Comparison of ENCODE assay signal across 17 cellular contexts in genomic region chr5:157259699-157260098, GRCh38.
"Had no signal": no experiment of that assay in that cellular context is flagged by ENCODE, and none has a peak within 500 bp of the region (broad histone marks: within the 10 kb centered on the region; RNA-seq: fewer than 3 reads in every experiment).

No MANE protein-coding gene starts in this region.

- H3K4me1 Mint-ChIP-seq: mesothelial cell of epicardium had no signal

- H3K27me3 Mint-ChIP-seq: stimulated activated memory B cell treated with anti-CD40 and anti-IgM and Interleukin-4, amounts not matched to agents 10 μg/mL and 1 μg/mL and 100 μg/mL, for 72 hours had no signal

- H3K27ac Mint-ChIP-seq: mesothelial cell of epicardium; stimulated activated memory B cell treated with anti-CD40 and anti-IgM and Interleukin-4, amounts not matched to agents 10 μg/mL and 1 μg/mL and 100 μg/mL, for 72 hours; T-helper 2 cell treated with Interferon-gamma antibody and Interleukin-4, amounts not matched to agents 5 μg/mL and 100 μg/mL, for 36 hours had no signal

- H3K9me3 ChIP-seq: adrenal gland, gastrocnemius medialis, lower lobe of right lung, ovary, SJSA1, tibial artery had no signal

- ATAC-seq: gastrocnemius medialis; left colon; lower lobe of right lung; stimulated activated memory B cell treated with anti-CD40 and anti-IgM and Interleukin-4, amounts not matched to agents 10 μg/mL and 1 μg/mL and 100 μg/mL, for 72 hours had no signal

- H3K4me1 ChIP-seq: adrenal gland, gastrocnemius medialis, SJSA1, tibial artery had no signal

- H3K4me3 Mint-ChIP-seq: mesothelial cell of epicardium; stimulated activated memory B cell treated with anti-CD40 and anti-IgM and Interleukin-4, amounts not matched to agents 10 μg/mL and 1 μg/mL and 100 μg/mL, for 72 hours; T-helper 2 cell treated with Interferon-gamma antibody and Interleukin-4, amounts not matched to agents 5 μg/mL and 100 μg/mL, for 36 hours had no signal

- H3K4me3 ChIP-seq: adrenal gland, dorsolateral prefrontal cortex, gastrocnemius medialis, lower lobe of right lung, ovary, SJSA1, tibial artery had no signal

- DNase-seq: activated CD4-positive, alpha-beta T cell treated with anti-CD3 and anti-CD28 coated beads, Interleukin-2, amount 50 U/mL, for 48 hours; activated CD4-positive, CD25-positive, alpha-beta regulatory T cell treated with anti-CD3 and anti-CD28 coated beads, Interleukin-2, amount 50 U/mL, for 72 hours; activated CD8-positive, alpha-beta memory T cell treated with anti-CD3 and anti-CD28 coated beads, Interleukin-2, amount 50 U/mL, for 4 hours; adrenal gland; dorsolateral prefrontal cortex; erythroblast; gastrocnemius medialis; left colon; lower lobe of right lung; ovary; stimulated activated CD4-positive, alpha-beta T cell treated with anti-CD3 and anti-CD28 coated beads, Interleukin-12 subunit alpha, Interleukin-12 subunit beta, amount 100 ng/mL, for 4 hours; stimulated activated CD4-positive, alpha-beta T cell treated with anti-CD3 and anti-CD28 coated beads, Interleukin-2, amount 100 ng/mL, for 24 hours; tibial artery had no signal

- H3K9me3 Mint-ChIP-seq: stimulated activated memory B cell treated with anti-CD40 and anti-IgM and Interleukin-4, amounts not matched to agents 10 μg/mL and 1 μg/mL and 100 μg/mL, for 72 hours; T-helper 2 cell treated with Interferon-gamma antibody and Interleukin-4, amounts not matched to agents 5 μg/mL and 100 μg/mL, for 36 hours had no signal

- H3K27me3 ChIP-seq: adrenal gland, dorsolateral prefrontal cortex, gastrocnemius medialis, ovary, tibial artery had no signal

- H3K36me3 Mint-ChIP-seq: mesothelial cell of epicardium; stimulated activated memory B cell treated with anti-CD40 and anti-IgM and Interleukin-4, amounts not matched to agents 10 μg/mL and 1 μg/mL and 100 μg/mL, for 72 hours had no signal

- H3K36me3 ChIP-seq: adrenal gland, gastrocnemius medialis, lower lobe of right lung, ovary, SJSA1, tibial artery had no signal

- H3K27ac ChIP-seq: adrenal gland, dorsolateral prefrontal cortex, gastrocnemius medialis, lower lobe of right lung, ovary, SJSA1, tibial artery had no signal
